8 cellular contexts compared by ENCODE assay signal in the genomic region with DNA sequence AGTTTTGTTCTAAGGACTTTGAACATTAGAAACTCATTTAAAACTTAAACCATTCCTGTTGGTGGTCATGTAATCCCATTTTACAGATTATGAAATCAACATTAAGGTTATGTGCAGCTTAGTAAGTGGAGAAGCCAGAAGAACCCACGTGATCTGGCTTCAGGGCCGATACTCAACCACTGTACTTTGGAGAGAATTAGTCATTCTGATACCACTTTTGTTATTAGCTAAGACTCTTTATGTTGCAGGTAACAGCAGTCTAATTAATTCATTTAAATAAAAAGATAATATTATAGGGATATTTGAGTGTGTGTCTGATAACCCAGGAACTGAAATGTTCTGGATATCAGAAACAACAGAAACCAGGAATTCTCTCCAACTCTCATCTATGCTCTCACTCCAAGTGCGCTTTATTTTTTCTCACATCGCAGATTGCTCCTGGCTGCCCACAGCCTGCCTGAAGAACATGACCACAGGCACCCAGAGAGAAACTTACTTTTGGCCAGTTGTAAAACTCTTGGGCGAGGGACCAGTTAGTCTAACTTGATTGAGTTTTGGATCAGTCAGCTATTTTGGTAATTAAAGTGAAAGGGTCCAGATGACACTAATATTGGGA. TPM values are rescaled to one million over a fixed set of nuclear protein-coding genes. Genes with fewer than 3 reads are reported as not detected.
DNase-seq lines count a peak whose midpoint lies in the region; ATAC-seq, FAIRE-seq and TF ChIP-seq lines count a peak whose summit lies in the region.
"Had no signal": no experiment of that assay in that cellular context is flagged by ENCODE, and none has a peak within 500 bp of the region (broad histone marks: within the 10 kb centered on the region; RNA-seq: fewer than 3 reads in every experiment).

No MANE protein-coding gene starts in this region.

- H3K27me3 ChIP-seq in GM23338 (ENCODE audit: insufficient read depth) (no peaks in the 10 kb centered on the region), small intestine (ENCODE audit: control insufficient read depth in 2 of 2, insufficient read depth in 2 of 2, low read length in 2 of 2) (no peaks in the 10 kb centered on the region), trophoblast cell (ENCODE audit: insufficient read depth, low read length) (no peaks in the 10 kb centered on the region)

- no peak overlapping the region for H4K12ac ChIP-seq in trophoblast cell (ENCODE audit: low read depth, low read length)

- H3K79me2 ChIP-seq in GM23338 (replicated peaks; ENCODE audit: insufficient read depth): peaks cover 99% of the 10 kb centered on the region
- H3K79me2 ChIP-seq in trophoblast cell (ENCODE audit: control insufficient read depth, insufficient read depth, low read length, poor library complexity): peaks cover 3% of the 10 kb centered on the region

- H4K91ac ChIP-seq in trophoblast cell (ENCODE audit: low read depth, low read length): no peak overlapping the region

- H3K9me2 ChIP-seq in GM23338 (ENCODE audit: insufficient read depth): no peaks in the 10 kb centered on the region

- H3K27me3 Mint-ChIP-seq in GM23338 (ENCODE audit: insufficient read depth, low read depth, poor library complexity): peaks cover 9% of the 10 kb centered on the region
- no peaks in the 10 kb centered on the region for H3K27me3 Mint-ChIP-seq in memory B cell
- no peaks in the 10 kb centered on the region for H3K27me3 Mint-ChIP-seq in progenitor cell of endocrine pancreas

- no peak overlapping the region for H3K18ac ChIP-seq in trophoblast cell (ENCODE audit: low read length)

- WGBS in small intestine, 3 donors: 67 to 85% (median 77%) methylated on average over 5 of the region's 5 CpGs
- no CpG with 5 or more reads among the region's 5 CpGs for WGBS in trophoblast cell (ENCODE audit: extremely low coverage, insufficient coverage, insufficient read length)

- no peak overlapping the region for H4K8ac ChIP-seq in trophoblast cell (ENCODE audit: low read depth, low read length)

- H3K4ac ChIP-seq in trophoblast cell (ENCODE audit: low read depth, low read length): no peak overlapping the region

- no peak for FAIRE-seq in small intestine (lab: Jason Lieb, UNC)

- no peaks in the 10 kb centered on the region for H3K36me3 ChIP-seq in GM23338 (ENCODE audit: insufficient read depth)
- H3K36me3 ChIP-seq in small intestine (ENCODE audit: control insufficient read depth in 2 of 2, insufficient read depth in 2 of 2, low read length in 2 of 2): no peaks in the 10 kb centered on the region
- peaks cover 0 to 2% of the 10 kb centered on the region in 2 experiments for H3K36me3 ChIP-seq in trophoblast cell (ENCODE audit: control insufficient read depth in 1 of 2, insufficient read depth in 2 of 2, low read length in 2 of 2)

- H3K4me1 Mint-ChIP-seq in GM23338: peaks cover 60% of the 10 kb centered on the region
- peaks cover 45% of the 10 kb centered on the region for H3K4me1 Mint-ChIP-seq in memory B cell
- peaks cover 11% of the 10 kb centered on the region for H3K4me1 Mint-ChIP-seq in progenitor cell of endocrine pancreas (ENCODE audit: low read depth)

- no peak overlapping the region for H2BK120ac ChIP-seq in trophoblast cell (ENCODE audit: insufficient read depth, low read length, poor library complexity)

- H3K36me3 Mint-ChIP-seq in GM23338 (ENCODE audit: low read depth) (peaks cover 7% of the 10 kb centered on the region; the same call in 1 of the 3 replicates), memory B cell (peaks cover 4% of the 10 kb centered on the region), progenitor cell of endocrine pancreas (ENCODE audit: insufficient read depth) (peaks cover 3% of the 10 kb centered on the region)

- no peaks in the 10 kb centered on the region for H3K9me3 ChIP-seq in small intestine (ENCODE audit: control insufficient read depth, low read depth)
- H3K9me3 ChIP-seq in trophoblast cell (ENCODE audit: insufficient read depth, low read depth, low read length): no peaks in the 10 kb centered on the region

- no peak overlapping the region for H2AK5ac ChIP-seq in trophoblast cell (ENCODE audit: low read length)

- TF ChIP-seq CTCF in GM23338 (conservative IDR thresholded peaks at IDR 0.05; ENCODE audit: low read depth in 2 of 2) (no peak), progenitor cell of endocrine pancreas (IDR thresholded peaks at IDR 0.05; ENCODE audit: unreplicated experiment) (no peak)

- H3K4me3 ChIP-seq in GM23338 (no peak overlapping the region), small intestine (ENCODE audit: low read depth in 1 of 2, low read length in 2 of 2) (no peak overlapping the region), trophoblast cell (ENCODE audit: low read depth, low read length) (no peak overlapping the region)

- no peak overlapping the region for H3K9ac ChIP-seq in trophoblast cell (ENCODE audit: low read length)

- peak; percentile 84 for ATAC-seq in GM18909 (IDR thresholded peaks at IDR 0.05; ENCODE audit: poor library complexity, unreplicated experiment)
- ATAC-seq in GM23338: no peak
- ATAC-seq in HG03521 (IDR thresholded peaks at IDR 0.05; ENCODE audit: unreplicated experiment): peak; percentile 86
- ATAC-seq in memory B cell (ENCODE audit: low read depth): no peak

- no peak overlapping the region for H2BK5ac ChIP-seq in trophoblast cell (ENCODE audit: low read depth, low read length, poor library complexity)

- H3F3A ChIP-seq in GM23338 (replicated peaks; ENCODE audit: low read depth): no peaks in the 10 kb centered on the region

- H3K23ac ChIP-seq in trophoblast cell (ENCODE audit: low read length): no peak overlapping the region

- no peak overlapping the region for H2BK12ac ChIP-seq in trophoblast cell (ENCODE audit: low read length)

- H3K27ac Mint-ChIP-seq in GM23338: peak overlapping the region; percentile 85; the same call in 1 of the 2 replicates
- peak overlapping the region; percentile 62 for H3K27ac Mint-ChIP-seq in memory B cell
- H3K27ac Mint-ChIP-seq in progenitor cell of endocrine pancreas: no peak overlapping the region

- no peak for DNase-seq in GM23338 (ENCODE audit: low spot score)
- DNase-seq in memory B cell (ENCODE audit: low spot score in 2 of 2): no peak
- no peak for DNase-seq in small intestine
- no peak for DNase-seq in trophoblast cell
- no peak for DNase-seq in progenitor cell of endocrine pancreas (ENCODE audit: low spot score, unreplicated experiment)
- DNase-seq: NCI-H526 had no signal

- H3K4me3 Mint-ChIP-seq in GM23338: no peak overlapping the region
- peak overlapping the region; percentile 8 for H3K4me3 Mint-ChIP-seq in memory B cell
- H3K4me3 Mint-ChIP-seq in progenitor cell of endocrine pancreas (ENCODE audit: low read depth): no peak overlapping the region

- H3K4me2 ChIP-seq in GM23338 (no peak overlapping the region), trophoblast cell (ENCODE audit: low read length) (no peak overlapping the region)

- H3K4me1 ChIP-seq in GM23338 (ENCODE audit: insufficient read depth) (peaks cover 26% of the 10 kb centered on the region), small intestine (ENCODE audit: control insufficient read depth in 2 of 2, insufficient read depth in 1 of 2, low read depth in 1 of 2, low read length in 1 of 2) (peaks cover 0 to 4% of the 10 kb centered on the region in 2 donors), trophoblast cell (ENCODE audit: control insufficient read depth in 1 of 2, insufficient read depth in 2 of 2, low read length in 2 of 2) (no peaks in the 10 kb centered on the region)

- H3K27ac ChIP-seq in GM23338 (ENCODE audit: low read depth) (no peak overlapping the region), small intestine (ENCODE audit: low read depth in 1 of 2, low read length in 1 of 2) (no peak overlapping the region), trophoblast cell (ENCODE audit: low read depth, low read length) (no peak overlapping the region)

- H2AFZ ChIP-seq in GM23338 (no peak overlapping the region), trophoblast cell (ENCODE audit: insufficient read depth, low read length, poor library complexity) (no peak overlapping the region)

- H3K9me3 Mint-ChIP-seq in GM23338 (no peaks in the 10 kb centered on the region), memory B cell (no peaks in the 10 kb centered on the region), progenitor cell of endocrine pancreas (ENCODE audit: low read depth) (no peaks in the 10 kb centered on the region)

- H4K20me1 ChIP-seq in GM23338 (replicated peaks; ENCODE audit: insufficient read depth): peaks cover 38% of the 10 kb centered on the region

- no peak overlapping the region for H3K14ac ChIP-seq in trophoblast cell (ENCODE audit: low read length)

- no peaks in the 10 kb centered on the region for H3K79me1 ChIP-seq in trophoblast cell (ENCODE audit: low read length)

TF ChIP-seq in GM23338, 12 proteins besides CTCF, POLR2A, EP300 and RAD21 (continues in another document):
- TF ChIP-seq, protein P1, sequence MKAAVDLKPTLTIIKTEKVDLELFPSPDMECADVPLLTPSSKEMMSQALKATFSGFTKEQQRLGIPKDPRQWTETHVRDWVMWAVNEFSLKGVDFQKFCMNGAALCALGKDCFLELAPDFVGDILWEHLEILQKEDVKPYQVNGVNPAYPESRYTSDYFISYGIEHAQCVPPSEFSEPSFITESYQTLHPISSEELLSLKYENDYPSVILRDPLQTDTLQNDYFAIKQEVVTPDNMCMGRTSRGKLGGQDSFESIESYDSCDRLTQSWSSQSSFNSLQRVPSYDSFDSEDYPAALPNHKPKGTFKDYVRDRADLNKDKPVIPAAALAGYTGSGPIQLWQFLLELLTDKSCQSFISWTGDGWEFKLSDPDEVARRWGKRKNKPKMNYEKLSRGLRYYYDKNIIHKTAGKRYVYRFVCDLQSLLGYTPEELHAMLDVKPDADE (IDR thresholded peaks at IDR 0.05): no peak
- no peak for TF ChIP-seq CREB1 (CRISPR knock-in tag; IDR thresholded peaks at IDR 0.05; ENCODE audit: low read depth)

RNA-seq across cellular contexts. Expression of gene UBE2E1, which starts 25.2 kb away (rescaled TPM):
- 113 and 120 TPM in 2 replicates for total RNA-seq in GM23338 (2014; rRNA removed; shearing (Covaris generic))
- polyA plus RNA-seq in GM23338 (2016; fragmentation: Nextera tagmentation; extraction: Ambion mirVana) (39.9 and 41.5 TPM in 2 replicates), small intestine (10 to 100 TPM; 52.4 to 81.2 (median 55.7) TPM)
- polyA plus RNA-seq in trophoblast cell (2013): 130 and 138 TPM in 2 replicates
- total RNA-seq in progenitor cell of endocrine pancreas: 129 and 134 TPM in 2 replicates

Comparison
In these comparisons a context has a peak if more than half of its experiments do, and no peak if none do; other contexts are left out.
1. ATAC-seq: peak in GM18909 (single experiment) and HG03521 (single experiment); none in GM23338 (single experiment) and memory B cell (single experiment).